11 cellular contexts compared by ENCODE assay signal in the genomic region with DNA sequence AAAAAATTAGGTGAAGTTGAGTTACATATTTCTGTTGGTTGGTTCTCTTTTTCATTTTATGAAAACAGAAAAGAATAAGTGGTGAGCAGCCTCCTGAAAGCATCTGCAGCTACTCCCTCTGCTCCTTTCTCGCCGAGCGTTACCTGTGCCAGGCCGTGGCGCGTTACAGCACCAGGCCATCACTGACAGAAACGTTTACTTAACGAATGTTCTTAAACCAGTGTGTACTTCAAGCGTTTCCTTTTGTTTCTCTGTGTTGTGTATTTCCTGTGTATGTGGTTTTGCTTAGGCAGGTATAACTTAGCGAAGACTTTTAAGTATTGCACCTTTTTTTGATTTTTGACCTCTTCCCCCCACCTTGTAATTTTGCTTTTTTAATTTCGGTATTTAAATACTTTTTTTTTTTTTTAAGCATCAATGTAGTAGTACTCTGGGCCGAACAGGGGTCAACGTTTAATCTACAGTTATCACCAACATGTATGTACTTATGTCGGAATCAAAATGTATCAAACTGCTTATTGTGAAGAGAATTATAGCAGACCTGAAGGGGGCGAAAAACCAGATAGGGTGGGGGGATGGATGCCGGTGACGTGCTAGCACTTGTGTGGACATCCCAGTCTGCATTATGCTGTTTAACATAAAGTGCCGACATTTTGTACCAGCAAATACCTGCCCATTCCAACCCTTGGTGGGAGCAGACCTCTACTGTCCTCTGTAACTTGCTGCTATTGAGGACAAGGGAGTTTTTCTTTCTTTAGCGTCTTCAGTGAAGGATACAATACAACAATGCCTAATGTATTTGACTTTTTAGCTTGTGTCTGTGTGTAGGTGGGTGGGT. TPM values are rescaled to one million over a fixed set of nuclear protein-coding genes. Genes with fewer than 3 reads are reported as not detected.
DNase-seq lines count a peak whose midpoint lies in the region; ATAC-seq and TF ChIP-seq lines count a peak whose summit lies in the region.
"Had no signal": no experiment of that assay in that cellular context is flagged by ENCODE, and none has a peak within 500 bp of the region (broad histone marks: within the 10 kb centered on the region; RNA-seq: fewer than 3 reads in every experiment).

No MANE protein-coding gene starts in this region.

- H3K27me3 Mint-ChIP-seq in CD4-positive, alpha-beta T cell: no peaks in the 10 kb centered on the region
- H3K27me3 Mint-ChIP-seq in activated B cell treated with CpG ODN at 0.5 μM for 24 hours (no peaks in the 10 kb centered on the region), natural killer cell (ENCODE audit: low read depth in 2 of 2) (no peaks in the 10 kb centered on the region)

- H3K4me3 Mint-ChIP-seq in CD4-positive, alpha-beta T cell: peak overlapping the region; percentile 88
- no peak overlapping the region for H3K4me3 Mint-ChIP-seq in activated B cell treated with CpG ODN at 0.5 μM for 24 hours
- peak overlapping the region; percentile 61 for H3K4me3 Mint-ChIP-seq in natural killer cell
- H3K4me3 Mint-ChIP-seq: neural crest cell had no signal

- intact Hi-C loops in CD4-positive, alpha-beta T cell (cut with DNase I, micrococcal nuclease): loop anchor here (1.0 to 2.0 kb wide), 4 partner anchors 8 to 34 kb away; no protein-coding TSS in a partner anchor
- intact Hi-C loops in activated B cell treated with CpG ODN at 0.5 μM for 24 hours (cut with micrococcal nuclease): no loop called here
- intact Hi-C loops in natural killer cell (cut with micrococcal nuclease): no loop called here

- peak; percentile 49 to 70 (median 59) for DNase-seq in CD4-positive, alpha-beta T cell
- no peak for DNase-seq in activated B cell treated with CpG ODN at 0.5 μM for 24 hours
- DNase-seq in activated naive CD4-positive, alpha-beta T cell treated with anti-CD3 and anti-CD28 coated beads, Interleukin-2, amount 50 U/mL, for 16 hours: peak; percentile 40
- DNase-seq in natural killer cell: no peak
- no peak for DNase-seq in GM20000 (ENCODE audit: low spot score)
- DNase-seq in amniotic stem cell (lab: John Stamatoyannopoulos, UW): no peak
- DNase-seq: aorta, NCI-H146 had no signal

- peak overlapping the region; percentile 71 for H3K27ac ChIP-seq in CD4-positive, alpha-beta T cell (ENCODE audit: low read depth, low read length)

- CTCF ChIA-PET in CD4-positive, alpha-beta T cell (lab: Charles Lee): interaction anchor here (1.0 to 3.6 kb wide), 6 partner anchors 11 to 83 kb away, joined by 3 to 29 read pairs (median 4); a partner anchor contains a TSS
- CTCF ChIA-PET in activated B cell treated with CpG ODN at 0.5 μM for 24 hours (lab: Charles Lee): no interaction called here

- H3K4me1 Mint-ChIP-seq in CD4-positive, alpha-beta T cell (ENCODE audit: low read depth): peaks cover 94% of the 10 kb centered on the region
- H3K4me1 Mint-ChIP-seq in activated B cell treated with CpG ODN at 0.5 μM for 24 hours (peaks cover 10% of the 10 kb centered on the region), natural killer cell (peaks cover 10 to 27% of the 10 kb centered on the region in 2 donors)

- H3K9me3 ChIP-seq in CD4-positive, alpha-beta T cell (ENCODE audit: control insufficient read depth, low read length): no peaks in the 10 kb centered on the region

- H3K36me3 Mint-ChIP-seq in CD4-positive, alpha-beta T cell (ENCODE audit: low read depth): peaks cover 64% of the 10 kb centered on the region
- H3K36me3 Mint-ChIP-seq in activated B cell treated with CpG ODN at 0.5 μM for 24 hours (ENCODE audit: low read depth) (peaks cover 81% of the 10 kb centered on the region), natural killer cell (peaks cover 11% of the 10 kb centered on the region)

- no peaks in the 10 kb centered on the region for H3K9me3 Mint-ChIP-seq in CD4-positive, alpha-beta T cell
- no peaks in the 10 kb centered on the region for H3K9me3 Mint-ChIP-seq in activated B cell treated with CpG ODN at 0.5 μM for 24 hours
- H3K9me3 Mint-ChIP-seq in natural killer cell: no peaks in the 10 kb centered on the region
- H3K9me3 Mint-ChIP-seq: neural crest cell had no signal

- POLR2A ChIA-PET in CD4-positive, alpha-beta T cell (lab: Charles Lee): interaction anchor here (0.6 to 5.9 kb wide), 16 partner anchors 10 to 805 kb away, joined by 3 to 75 read pairs (median 4); a partner anchor contains a TSS
- POLR2A ChIA-PET in activated B cell treated with CpG ODN at 0.5 μM for 24 hours (lab: Charles Lee): interaction anchor here (0.7 kb wide), 1 partner anchor 1009 kb away, joined by 3 read pairs; no protein-coding TSS in a partner anchor

- ATAC-seq in CD4-positive, alpha-beta T cell (ENCODE audit: poor library complexity): peak; percentile 71
- ATAC-seq in activated B cell treated with CpG ODN at 0.5 μM for 24 hours (ENCODE audit: low read depth) (no peak), natural killer cell (peak; percentile 58 to 73 (median 62)), GM18870 (IDR thresholded peaks at IDR 0.05; ENCODE audit: unreplicated experiment) (no peak), GM18873 (IDR thresholded peaks at IDR 0.05; ENCODE audit: low FRiP score, unreplicated experiment) (no peak)

- TF ChIP-seq CTCF in CD4-positive, alpha-beta T cell (IDR thresholded peaks at IDR 0.05): peak; percentile 22
- TF ChIP-seq CTCF in activated B cell treated with CpG ODN at 0.5 μM for 24 hours (IDR thresholded peaks at IDR 0.05) (no peak), natural killer cell (IDR thresholded peaks at IDR 0.05) (no peak), GM20000 (IDR thresholded peaks at IDR 0.05; ENCODE audit: extremely low read depth, missing control alignments) (no peak)

- peak overlapping the region; percentile 97 for H3K27ac Mint-ChIP-seq in CD4-positive, alpha-beta T cell
- H3K27ac Mint-ChIP-seq in activated B cell treated with CpG ODN at 0.5 μM for 24 hours (peak overlapping the region; percentile 46), natural killer cell (peak overlapping the region; percentile 72 to 79)

- no peaks in the 10 kb centered on the region for H3K27me3 ChIP-seq in CD4-positive, alpha-beta T cell (ENCODE audit: control insufficient read depth, insufficient read depth, low read length)

RNA-seq across cellular contexts. Expression of a gene that starts 21.6 kb away (rescaled TPM):
- total RNA-seq in CD4-positive, alpha-beta T cell: 10 to 100 TPM; 62.9 to 75.3 TPM
- 102 and 109 TPM in 2 replicates for total RNA-seq in activated B cell treated with CpG ODN at 0.5 μM for 24 hours
- 10 to 100 TPM; 31.3 to 49.8 (median 41.2) TPM for total RNA-seq in natural killer cell

RNA-seq across cellular contexts. Expression of a gene that starts 45.7 kb away (rescaled TPM):
- 10 to 100 TPM; 87.9 to 89.9 TPM for total RNA-seq in CD4-positive, alpha-beta T cell
- 111 and 123 TPM in 2 replicates for total RNA-seq in activated B cell treated with CpG ODN at 0.5 μM for 24 hours
- total RNA-seq in natural killer cell: 10 to 100 TPM; 74.4 to 93.2 (median 76.3) TPM

Comparison
In these comparisons a context has a peak if more than half of its experiments do, and no peak if none do; other contexts are left out.
1. ATAC-seq: peak in CD4-positive, alpha-beta T cell (single experiment) and natural killer cell (3 of 3); none in activated B cell treated with CpG ODN at 0.5 μM for 24 hours (single experiment), GM18870 (single experiment) and GM18873 (single experiment).
2. DNase-seq: peak in CD4-positive, alpha-beta T cell (10 of 10) and activated naive CD4-positive, alpha-beta T cell treated with anti-CD3 and anti-CD28 coated beads, Interleukin-2, amount 50 U/mL, for 16 hours (single experiment); none in activated B cell treated with CpG ODN at 0.5 μM for 24 hours (single experiment), natural killer cell (single experiment), GM20000 (single experiment) and amniotic stem cell (single experiment).
3. H3K27ac Mint-ChIP-seq: peak in every context shown above with its lines; median percentile 97 in CD4-positive, alpha-beta T cell; 76 in natural killer cell; 46 in activated B cell treated with CpG ODN at 0.5 μM for 24 hours.
4. intact Hi-C loops: an anchor here in CD4-positive, alpha-beta T cell (1.0 to 2.0 kb wide); none called in activated B cell treated with CpG ODN at 0.5 μM for 24 hours and natural killer cell.